ENCODE assay signal across 11 cellular contexts in the genomic region with DNA sequence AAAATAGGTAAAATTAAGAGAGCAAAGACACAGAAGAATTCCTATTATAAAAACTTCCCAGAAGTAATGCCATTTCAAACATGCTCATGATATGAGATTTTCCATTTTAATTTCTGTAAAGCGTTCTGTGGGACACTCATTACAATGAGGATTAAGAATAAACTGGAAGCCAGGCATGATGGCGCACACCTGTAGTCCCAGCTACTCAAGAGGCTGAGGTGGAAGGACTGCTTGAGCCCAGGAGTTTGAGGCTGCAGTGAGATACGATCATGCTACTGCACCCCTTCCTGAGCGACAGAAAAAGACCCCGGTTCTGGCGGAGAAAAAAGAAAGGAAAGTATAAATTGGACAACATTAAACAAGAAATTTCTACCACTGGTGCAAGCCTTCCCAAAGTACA. TPM values are rescaled to one million over a fixed set of nuclear protein-coding genes. Genes with fewer than 3 reads are reported as not detected.
A peak's percentile ranks its signal among the peaks of the same experiment; 100 is the strongest.
DNase-seq lines count a peak whose midpoint lies in the region; ATAC-seq and TF ChIP-seq lines count a peak whose summit lies in the region.
"Had no signal": no experiment of that assay in that cellular context is flagged by ENCODE, and none has a peak within 500 bp of the region (broad histone marks: within the 10 kb centered on the region; RNA-seq: fewer than 3 reads in every experiment).

No MANE protein-coding gene starts in this region.

- TF ChIP-seq CTCF in A673 (conservative IDR thresholded peaks at IDR 0.05; ENCODE audit: low read depth, low read length) (no peak), VCaP (conservative IDR thresholded peaks at IDR 0.05) (no peak)

- peak overlapping the region; percentile 93 for H3K4me3 ChIP-seq in A673 (ENCODE audit: low read depth, low read length, poor library complexity, severe bottlenecking)
- peak overlapping the region; percentile 90 for H3K4me3 ChIP-seq in GM08714 (ENCODE audit: low read length)
- peak overlapping the region; percentile 69 for H3K4me3 ChIP-seq in iPS-11a (ENCODE audit: low read depth, low read length)

- no peak for DNase-seq in A673 (ENCODE audit: low spot score)
- no peak for DNase-seq in epidermal melanocyte (ENCODE audit: insufficient read length, low spot score)
- DNase-seq in NCI-H748 (lab: John Stamatoyannopoulos, UW; ENCODE audit: unreplicated experiment) = no peak
- no peak for DNase-seq in NCI-H526 treated with DMSO at 0.1 percent for 48 hours (lab: John Stamatoyannopoulos, UW)
- DNase-seq: HCEC 1CT; lower lobe of right lung; stimulated activated CD4-positive, alpha-beta T cell treated with anti-CD3 and anti-CD28 coated beads, Interleukin-4, amount 100 ng/mL, for 4 hours had no signal

- peaks cover 4% of the 10 kb centered on the region for H3K4me1 ChIP-seq in A673 (ENCODE audit: insufficient read depth, low read length, poor library complexity, severe bottlenecking)

- no TSS peak for BruUV-seq in A673 (replicated peaks; lab: Mats Ljungman, UMichigan)

- CTCF ChIA-PET in A673 (lab: Charles Lee) = no interaction called here

- peaks cover 39% of the 10 kb centered on the region for H3K36me3 ChIP-seq in A673 (ENCODE audit: insufficient read depth, low read length, poor library complexity, severe bottlenecking)

- no peaks in the 10 kb centered on the region for H3K9me3 ChIP-seq in A673 (ENCODE audit: low read depth, low read length, poor library complexity, severe bottlenecking)
- H3K9me3 ChIP-seq: lower lobe of right lung had no signal

- H3K27me3 ChIP-seq in A673 (replicated peaks; ENCODE audit: insufficient read depth, low read depth, low read length, poor library complexity) = no peaks in the 10 kb centered on the region

- H3K27ac ChIP-seq in A673 (ENCODE audit: low read depth, low read length, poor library complexity, severe bottlenecking) = peak overlapping the region; percentile 95
- H3K27ac ChIP-seq in VCaP = peak overlapping the region; percentile 81; the same call in 1 of the 2 replicates
- H3K27ac ChIP-seq: lower lobe of right lung had no signal

- intact Hi-C loops in A673 (cut with micrococcal nuclease; ENCODE audit: unreplicated experiment) = no loop called here

- no peak for ATAC-seq in HG02973 (IDR thresholded peaks at IDR 0.05; ENCODE audit: unreplicated experiment)
- ATAC-seq: lower lobe of right lung had no signal

- POLR2A ChIA-PET in A673 (lab: Charles Lee; ENCODE audit: low non-redundant PET) = no interaction called here

RNA-seq across cellular contexts. Expression of a gene that starts 1.5 kb away (rescaled TPM):
- total RNA-seq in A673 (2021) = 48.7 and 51.9 TPM in 2 replicates

RNA-seq across cellular contexts. Expression of a gene that starts 57.0 kb away (rescaled TPM):
- 17.9 and 19.1 TPM in 2 replicates for total RNA-seq in A673 (2021)
